In the genomic region with DNA sequence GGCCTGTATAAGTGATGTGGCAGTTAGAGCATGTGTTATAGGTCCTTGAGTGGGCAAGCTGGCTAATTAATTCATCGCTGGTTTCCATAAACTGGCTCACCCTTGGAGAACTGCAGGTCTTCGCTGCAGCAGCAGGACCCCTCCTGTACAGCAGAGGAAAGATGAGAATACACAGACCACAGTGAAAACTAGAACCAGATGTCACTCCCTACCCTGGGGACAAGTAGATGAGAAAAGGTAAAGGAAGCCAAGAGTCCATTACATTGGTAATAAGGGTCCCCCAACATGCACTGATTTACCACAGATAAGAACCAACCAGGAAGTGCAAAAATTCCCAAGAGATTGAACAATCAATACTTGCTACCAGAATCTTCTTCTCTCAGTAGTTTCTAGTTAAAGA, we compare ENCODE assay signal across 31 cellular contexts.
"Had no signal": no experiment of that assay in that cellular context is flagged by ENCODE, and none has a peak within 500 bp of the region (broad histone marks: within the 10 kb centered on the region; RNA-seq: fewer than 3 reads in every experiment).

No MANE protein-coding gene starts in this region.

- H3K36me3 Mint-ChIP-seq: activated CD4-positive, alpha-beta memory T cell treated with anti-CD3 and anti-CD28 coated beads for 36 hours; activated CD8-positive, alpha-beta memory T cell treated with anti-CD3 and anti-CD28 coated beads, Interleukin-2, amount 10 ng/mL, durations not matched to agents 7 days and 5 days; activated naive CD4-positive, alpha-beta T cell treated with anti-CD3 and anti-CD28 coated beads, Interleukin-2, amount 10 ng/mL, durations not matched to agents 7 days and 5 days; activated naive CD4-positive, alpha-beta T cell treated with anti-CD3 and anti-CD28 coated beads, Interleukin-2, amount 50 U/mL, for 72 hours; activated naive CD8-positive, alpha-beta T cell treated with anti-CD3 and anti-CD28 coated beads, Interleukin-2, amount 10 ng/mL, durations not matched to agents 7 days and 5 days; brain had no signal

- H3K36me3 ChIP-seq: ascending aorta, breast epithelium, cardiac muscle cell, colonic mucosa, esophagus squamous epithelium, gastroesophageal sphincter, heart right ventricle had no signal

- H3K27ac ChIP-seq: ascending aorta, breast epithelium, cardiac muscle cell, colonic mucosa, epithelial cell of prostate, esophagus squamous epithelium, gastroesophageal sphincter, heart right ventricle, hepatocyte had no signal

- DNase-seq: activated CD4-positive, alpha-beta memory T cell treated with anti-CD3 and anti-CD28 coated beads for 36 hours; activated CD4-positive, alpha-beta T cell treated with anti-CD3 and anti-CD28 coated beads for 36 hours; activated CD4-positive, alpha-beta T cell treated with anti-CD3 and anti-CD28 coated beads, Interleukin-2, amount 10 ng/mL, durations not matched to agents 24 days and 14 days; activated CD4-positive, CD25-positive, alpha-beta regulatory T cell; activated CD4-positive, CD25-positive, alpha-beta regulatory T cell treated with anti-CD3 and anti-CD28 coated beads, Interleukin-2, amount 50 U/mL, for 72 hours; activated CD8-positive, alpha-beta memory T cell treated with anti-CD3 and anti-CD28 coated beads, Interleukin-2, amount 10 ng/mL, durations not matched to agents 7 days and 5 days; activated CD8-positive, alpha-beta memory T cell treated with anti-CD3 and anti-CD28 coated beads, Interleukin-2, amount 50 U/mL, for 4 hours; activated CD8-positive, alpha-beta T cell treated with anti-CD3 and anti-CD28 coated beads, Interleukin-2, amount 10 ng/mL, durations not matched to agents 7 days and 5 days; activated gamma-delta T cell; activated naive CD4-positive, alpha-beta T cell; activated naive CD4-positive, alpha-beta T cell treated with anti-CD3 and anti-CD28 coated beads, Interleukin-2, amount 10 ng/mL, durations not matched to agents 7 days and 5 days; activated naive CD8-positive, alpha-beta T cell treated with anti-CD3 and anti-CD28 coated beads, Interleukin-2, amount 10 ng/mL, durations not matched to agents 7 days and 5 days; activated T-cell treated with anti-CD3 and anti-CD28 coated beads, Interleukin-2, amount 50 U/mL, for 1 hour; activated T-cell treated with anti-CD3 and anti-CD28 coated beads, Interleukin-2, amount 50 U/mL, for 48 hours; central memory CD4-positive, alpha-beta T cell; cerebellar nuclear complex; colonic mucosa; effector CD8-positive, alpha-beta T cell; esophagus squamous epithelium; foreskin melanocyte; heart right ventricle; T1000 had no signal

- H3K9me3 ChIP-seq: ascending aorta, breast epithelium, colonic mucosa, esophagus squamous epithelium, gastroesophageal sphincter, heart right ventricle had no signal

- H3K4me1 ChIP-seq: ascending aorta, breast epithelium, colonic mucosa, esophagus squamous epithelium, gastroesophageal sphincter had no signal

- H3K27me3 Mint-ChIP-seq: activated CD4-positive, alpha-beta memory T cell treated with anti-CD3 and anti-CD28 coated beads for 36 hours; activated CD4-positive, alpha-beta T cell treated with anti-CD3 and anti-CD28 coated beads, Interleukin-2, amount 10 ng/mL, durations not matched to agents 24 days and 14 days; activated CD8-positive, alpha-beta memory T cell treated with anti-CD3 and anti-CD28 coated beads, Interleukin-2, amount 10 ng/mL, durations not matched to agents 7 days and 5 days; activated naive CD4-positive, alpha-beta T cell treated with anti-CD3 and anti-CD28 coated beads, Interleukin-2, amount 10 ng/mL, durations not matched to agents 7 days and 5 days; activated naive CD8-positive, alpha-beta T cell treated with anti-CD3 and anti-CD28 coated beads, Interleukin-2, amount 10 ng/mL, durations not matched to agents 7 days and 5 days; brain had no signal

- H3K4me2 ChIP-seq: hepatocyte had no signal

- H2AFZ ChIP-seq: hepatocyte had no signal

- H3K4me1 Mint-ChIP-seq: activated CD4-positive, alpha-beta T cell treated with anti-CD3 and anti-CD28 coated beads for 36 hours; activated CD4-positive, alpha-beta T cell treated with anti-CD3 and anti-CD28 coated beads, Interleukin-2, amount 10 ng/mL, durations not matched to agents 24 days and 14 days; activated CD8-positive, alpha-beta memory T cell treated with anti-CD3 and anti-CD28 coated beads, Interleukin-2, amount 10 ng/mL, durations not matched to agents 7 days and 5 days; activated naive CD4-positive, alpha-beta T cell treated with anti-CD3 and anti-CD28 coated beads, Interleukin-2, amount 10 ng/mL, durations not matched to agents 7 days and 5 days; activated naive CD8-positive, alpha-beta T cell treated with anti-CD3 and anti-CD28 coated beads, Interleukin-2, amount 10 ng/mL, durations not matched to agents 7 days and 5 days had no signal

- H3K9me3 Mint-ChIP-seq: activated CD4-positive, alpha-beta memory T cell treated with anti-CD3 and anti-CD28 coated beads for 36 hours; activated CD4-positive, alpha-beta T cell treated with anti-CD3 and anti-CD28 coated beads, Interleukin-2, amount 10 ng/mL, durations not matched to agents 24 days and 14 days; activated naive CD4-positive, alpha-beta T cell treated with anti-CD3 and anti-CD28 coated beads, Interleukin-2, amount 10 ng/mL, durations not matched to agents 7 days and 5 days; activated naive CD8-positive, alpha-beta T cell treated with anti-CD3 and anti-CD28 coated beads, Interleukin-2, amount 10 ng/mL, durations not matched to agents 7 days and 5 days; brain; T-helper 2 cell treated with Interferon-gamma antibody and Interleukin-4, amounts not matched to agents 5 μg/mL and 100 μg/mL, for 36 hours had no signal

- ATAC-seq: activated CD4-positive, alpha-beta T cell treated with anti-CD3 and anti-CD28 coated beads for 36 hours; activated CD8-positive, alpha-beta memory T cell treated with anti-CD3 and anti-CD28 coated beads, Interleukin-2, amount 10 ng/mL, durations not matched to agents 7 days and 5 days; activated CD8-positive, alpha-beta T cell treated with anti-CD3 and anti-CD28 coated beads, Interleukin-2, amount 10 ng/mL, durations not matched to agents 7 days and 5 days; activated naive CD4-positive, alpha-beta T cell treated with anti-CD3 and anti-CD28 coated beads, Interleukin-2, amount 50 U/mL, for 72 hours; gastroesophageal sphincter; heart right ventricle had no signal

- H3K27me3 ChIP-seq: ascending aorta, breast epithelium, cardiac muscle cell, colonic mucosa, esophagus squamous epithelium, gastroesophageal sphincter, heart right ventricle, hepatocyte had no signal

- H3K79me2 ChIP-seq: hepatocyte had no signal

- H3K27ac Mint-ChIP-seq: activated CD4-positive, alpha-beta memory T cell treated with anti-CD3 and anti-CD28 coated beads for 36 hours; activated CD4-positive, alpha-beta T cell treated with anti-CD3 and anti-CD28 coated beads for 36 hours; activated CD4-positive, alpha-beta T cell treated with anti-CD3 and anti-CD28 coated beads, Interleukin-2, amount 10 ng/mL, durations not matched to agents 24 days and 14 days; activated CD8-positive, alpha-beta memory T cell treated with anti-CD3 and anti-CD28 coated beads, Interleukin-2, amount 10 ng/mL, durations not matched to agents 7 days and 5 days; activated CD8-positive, alpha-beta T cell treated with anti-CD3 and anti-CD28 coated beads, Interleukin-2, amount 10 ng/mL, durations not matched to agents 7 days and 5 days; activated naive CD4-positive, alpha-beta T cell treated with anti-CD3 and anti-CD28 coated beads, Interleukin-2, amount 10 ng/mL, durations not matched to agents 7 days and 5 days; activated naive CD4-positive, alpha-beta T cell treated with anti-CD3 and anti-CD28 coated beads, Interleukin-2, amount 50 U/mL, for 72 hours; activated naive CD8-positive, alpha-beta T cell treated with anti-CD3 and anti-CD28 coated beads, Interleukin-2, amount 10 ng/mL, durations not matched to agents 7 days and 5 days; brain; T-helper 2 cell treated with Interferon-gamma antibody and Interleukin-4, amounts not matched to agents 5 μg/mL and 100 μg/mL, for 36 hours had no signal

- H3K4me3 Mint-ChIP-seq: activated CD4-positive, alpha-beta memory T cell treated with anti-CD3 and anti-CD28 coated beads for 36 hours; activated CD4-positive, alpha-beta T cell treated with anti-CD3 and anti-CD28 coated beads for 36 hours; activated CD4-positive, alpha-beta T cell treated with anti-CD3 and anti-CD28 coated beads, Interleukin-2, amount 10 ng/mL, durations not matched to agents 24 days and 14 days; activated CD8-positive, alpha-beta memory T cell treated with anti-CD3 and anti-CD28 coated beads, Interleukin-2, amount 10 ng/mL, durations not matched to agents 7 days and 5 days; activated CD8-positive, alpha-beta T cell treated with anti-CD3 and anti-CD28 coated beads, Interleukin-2, amount 10 ng/mL, durations not matched to agents 7 days and 5 days; activated naive CD4-positive, alpha-beta T cell treated with anti-CD3 and anti-CD28 coated beads, Interleukin-2, amount 10 ng/mL, durations not matched to agents 7 days and 5 days; activated naive CD8-positive, alpha-beta T cell treated with anti-CD3 and anti-CD28 coated beads, Interleukin-2, amount 10 ng/mL, durations not matched to agents 7 days and 5 days; brain; T-helper 2 cell treated with Interferon-gamma antibody and Interleukin-4, amounts not matched to agents 5 μg/mL and 100 μg/mL, for 36 hours had no signal

- H3K4me3 ChIP-seq: ascending aorta, breast epithelium, cardiac muscle cell, colonic mucosa, esophagus squamous epithelium, gastroesophageal sphincter, heart right ventricle, hepatocyte had no signal
